ENCODE assay signal across 8 cellular contexts in the genomic region with DNA sequence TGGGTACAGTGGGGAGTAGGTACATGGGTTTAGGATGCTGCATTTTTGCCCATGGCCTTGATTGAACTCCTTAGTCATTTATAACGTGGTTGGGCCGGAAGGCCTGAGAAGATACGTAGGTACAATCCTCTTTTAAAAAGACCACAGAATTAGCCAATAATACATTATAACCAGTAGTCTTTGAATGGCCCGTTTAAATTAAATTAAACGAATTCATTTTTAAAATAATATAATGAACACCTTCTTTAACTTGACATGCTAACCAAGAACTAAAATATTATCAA. TPM values are rescaled to one million over a fixed set of nuclear protein-coding genes. Genes with fewer than 3 reads are reported as not detected.
DNase-seq lines count a peak whose midpoint lies in the region; ATAC-seq and TF ChIP-seq lines count a peak whose summit lies in the region.

No MANE protein-coding gene starts in this region.

- CTCF ChIA-PET in SK-N-SH (lab: Yijun Ruan, JAX), result interaction anchor here (1.2 to 1.8 kb wide), 2 partner anchors 23 to 149 kb away, joined by 3 to 5 read pairs; no protein-coding TSS in a partner anchor

- TF ChIP-seq EP300 in SK-N-SH (IDR thresholded peaks at IDR 0.05; ENCODE audit: borderline replicate concordance in 1 of 2, low read depth in 1 of 2, low read length in 1 of 2), result no peak

- H3K4me3 ChIP-seq in SK-N-SH (ENCODE audit: low read depth in 2 of 2, low read length in 1 of 2) (peak overlapping the region; percentile 87 to 90), fibroblast of the aortic adventitia (ENCODE audit: low read depth, low read length) (peak overlapping the region; percentile 86), prostate gland (peak overlapping the region; percentile 75 to 76)

- H3K9me3 ChIP-seq in SK-N-SH (peaks cover 8% of the 10 kb centered on the region; the same call in 1 of the 2 replicates), prostate gland (no peaks in the 10 kb centered on the region)

- WGBS in SK-N-SH (ENCODE audit: low lambda C conversion rate), result 52% methylated on average over 5 of the region's 5 CpGs
- WGBS in prostate gland, result 4% methylated on average over 5 of the region's 5 CpGs

- H4K20me1 ChIP-seq in SK-N-SH (ENCODE audit: insufficient read depth), result peaks cover 16% of the 10 kb centered on the region

- no peaks in the 10 kb centered on the region for H3K9me2 ChIP-seq in SK-N-SH

- peak overlapping the region; percentile 90 for H3K9ac ChIP-seq in SK-N-SH

- H3K79me2 ChIP-seq in SK-N-SH (ENCODE audit: insufficient read depth), result peaks cover 54% of the 10 kb centered on the region

- POLR2A ChIA-PET in SK-N-SH (lab: Yijun Ruan, JAX), result no interaction called here

- DNase-seq in DMS79 treated with DMSO at 0.1 percent for 48 hours (lab: John Stamatoyannopoulos, UW) (peak; percentile 85), DMS79 (lab: John Stamatoyannopoulos, UW) (no peak), SK-N-SH (no peak), fibroblast of the aortic adventitia (ENCODE audit: low read depth) (no peak), prostate gland (ENCODE audit: low spot score) (no peak), SK-N-DZ (ENCODE audit: low spot score) (no peak)
- no peak for DNase-seq in effector CD4-positive, alpha-beta T cell

- peak overlapping the region; percentile 99 for H2AFZ ChIP-seq in SK-N-SH (ENCODE audit: low read depth)

- no peak for ATAC-seq in HG02678 (IDR thresholded peaks at IDR 0.05; ENCODE audit: unreplicated experiment)

- H3K4me1 ChIP-seq in SK-N-SH (ENCODE audit: control insufficient read depth in 1 of 2, insufficient read depth in 2 of 2, low read depth in 1 of 2, low read length in 1 of 2) (peaks cover 7 to 14% of the 10 kb centered on the region in 2 experiments; a peak in 3 of 4 replicates), prostate gland (replicated peaks) (peaks cover 7% of the 10 kb centered on the region)

- no peak for TF ChIP-seq CTCF in SK-N-SH (IDR thresholded peaks at IDR 0.05)
- TF ChIP-seq CTCF in fibroblast of the aortic adventitia (IDR thresholded peaks at IDR 0.05; ENCODE audit: insufficient read depth, low read length), result no peak
- no peak for TF ChIP-seq CTCF in prostate gland (IDR thresholded peaks at IDR 0.05)

- no peaks in the 10 kb centered on the region for H3K27me3 ChIP-seq in SK-N-SH (ENCODE audit: insufficient read depth)
- no peaks in the 10 kb centered on the region for H3K27me3 ChIP-seq in prostate gland (replicated peaks; ENCODE audit: insufficient read depth)

- intact Hi-C loops in prostate gland (cut with DNase I), result loop anchor here (10.0 kb wide), 1 partner anchor 213 kb away; no protein-coding TSS in a partner anchor

- peak overlapping the region; percentile 75 to 91 for H3K27ac ChIP-seq in SK-N-SH (ENCODE audit: low read depth in 2 of 2, low read length in 1 of 2)
- H3K27ac ChIP-seq in prostate gland, result peak overlapping the region; percentile 79 to 81

- peaks cover 21% of the 10 kb centered on the region for H3F3A ChIP-seq in SK-N-SH (replicated peaks; ENCODE audit: insufficient read depth)

- no peak for TF ChIP-seq POLR2A in prostate gland (IDR thresholded peaks at IDR 0.05)

- H3K4me2 ChIP-seq in SK-N-SH, result peak overlapping the region; percentile 81

- H3K36me3 ChIP-seq in SK-N-SH (replicated peaks in 1 of 2; ENCODE audit: control insufficient read depth in 1 of 2, insufficient read depth in 2 of 2, low read length in 1 of 2) (peaks cover 2 to 6% of the 10 kb centered on the region in 2 experiments), prostate gland (no peaks in the 10 kb centered on the region)

- TF ChIP-seq RAD21 in SK-N-SH (IDR thresholded peaks at IDR 0.05; ENCODE audit: low read length), result no peak

TF ChIP-seq in SK-N-SH, 30 proteins besides CTCF, POLR2A, EP300 and RAD21:
- TF ChIP-seq YY1 (IDR thresholded peaks at IDR 0.05; ENCODE audit: low read depth), result no peak
- TF ChIP-seq ELF1 (IDR thresholded peaks at IDR 0.05), result no peak
- no peak for TF ChIP-seq NRF1 (IDR thresholded peaks at IDR 0.05; ENCODE audit: low read depth, low read length)
- no peak for TF ChIP-seq JUND (IDR thresholded peaks at IDR 0.05)
- TF ChIP-seq, protein P1, sequence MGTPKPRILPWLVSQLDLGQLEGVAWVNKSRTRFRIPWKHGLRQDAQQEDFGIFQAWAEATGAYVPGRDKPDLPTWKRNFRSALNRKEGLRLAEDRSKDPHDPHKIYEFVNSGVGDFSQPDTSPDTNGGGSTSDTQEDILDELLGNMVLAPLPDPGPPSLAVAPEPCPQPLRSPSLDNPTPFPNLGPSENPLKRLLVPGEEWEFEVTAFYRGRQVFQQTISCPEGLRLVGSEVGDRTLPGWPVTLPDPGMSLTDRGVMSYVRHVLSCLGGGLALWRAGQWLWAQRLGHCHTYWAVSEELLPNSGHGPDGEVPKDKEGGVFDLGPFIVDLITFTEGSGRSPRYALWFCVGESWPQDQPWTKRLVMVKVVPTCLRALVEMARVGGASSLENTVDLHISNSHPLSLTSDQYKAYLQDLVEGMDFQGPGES (IDR thresholded peaks at IDR 0.05; ENCODE audit: low read depth, low read length), result no peak
- TF ChIP-seq, protein P2, sequence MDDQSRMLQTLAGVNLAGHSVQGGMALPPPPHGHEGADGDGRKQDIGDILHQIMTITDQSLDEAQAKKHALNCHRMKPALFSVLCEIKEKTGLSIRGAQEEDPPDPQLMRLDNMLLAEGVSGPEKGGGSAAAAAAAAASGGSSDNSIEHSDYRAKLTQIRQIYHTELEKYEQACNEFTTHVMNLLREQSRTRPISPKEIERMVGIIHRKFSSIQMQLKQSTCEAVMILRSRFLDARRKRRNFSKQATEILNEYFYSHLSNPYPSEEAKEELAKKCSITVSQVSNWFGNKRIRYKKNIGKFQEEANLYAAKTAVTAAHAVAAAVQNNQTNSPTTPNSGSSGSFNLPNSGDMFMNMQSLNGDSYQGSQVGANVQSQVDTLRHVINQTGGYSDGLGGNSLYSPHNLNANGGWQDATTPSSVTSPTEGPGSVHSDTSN (IDR thresholded peaks at IDR 0.05), result no peak
- TF ChIP-seq SIN3A (IDR thresholded peaks at IDR 0.05; ENCODE audit: borderline replicate concordance, low read depth, low read length), result no peak
- no peak for TF ChIP-seq SMC3 (IDR thresholded peaks at IDR 0.05; ENCODE audit: low read depth, low read length)
- TF ChIP-seq TAF1 (IDR thresholded peaks at IDR 0.05; ENCODE audit: borderline replicate concordance, low read depth, low read length), result no peak
- no peak for TF ChIP-seq RFX5 (IDR thresholded peaks at IDR 0.05; ENCODE audit: low read length)
- TF ChIP-seq, protein P3, sequence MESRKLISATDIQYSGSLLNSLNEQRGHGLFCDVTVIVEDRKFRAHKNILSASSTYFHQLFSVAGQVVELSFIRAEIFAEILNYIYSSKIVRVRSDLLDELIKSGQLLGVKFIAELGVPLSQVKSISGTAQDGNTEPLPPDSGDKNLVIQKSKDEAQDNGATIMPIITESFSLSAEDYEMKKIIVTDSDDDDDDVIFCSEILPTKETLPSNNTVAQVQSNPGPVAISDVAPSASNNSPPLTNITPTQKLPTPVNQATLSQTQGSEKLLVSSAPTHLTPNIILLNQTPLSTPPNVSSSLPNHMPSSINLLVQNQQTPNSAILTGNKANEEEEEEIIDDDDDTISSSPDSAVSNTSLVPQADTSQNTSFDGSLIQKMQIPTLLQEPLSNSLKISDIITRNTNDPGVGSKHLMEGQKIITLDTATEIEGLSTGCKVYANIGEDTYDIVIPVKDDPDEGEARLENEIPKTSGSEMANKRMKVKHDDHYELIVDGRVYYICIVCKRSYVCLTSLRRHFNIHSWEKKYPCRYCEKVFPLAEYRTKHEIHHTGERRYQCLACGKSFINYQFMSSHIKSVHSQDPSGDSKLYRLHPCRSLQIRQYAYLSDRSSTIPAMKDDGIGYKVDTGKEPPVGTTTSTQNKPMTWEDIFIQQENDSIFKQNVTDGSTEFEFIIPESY (IDR thresholded peaks at IDR 0.05; ENCODE audit: borderline replicate concordance, low read depth), result no peak
- TF ChIP-seq EZH2phosphoT487 (IDR thresholded peaks at IDR 0.05; ENCODE audit: borderline replicate concordance, low read depth), result no peak

RNA-seq across cellular contexts. Expression of a gene that starts 20.1 kb away (rescaled TPM):
- polyA plus RNA-seq in SK-N-SH (2012; rRNA removed), result 61.1 and 87.9 TPM in 2 replicates
- polyA plus RNA-seq in SK-N-SH (2012; cell fraction: cytosol; rRNA removed), result 41.4 and 50.1 TPM in 2 replicates
- polyA plus RNA-seq in SK-N-SH (2012; cell fraction: nucleus; rRNA removed), result 127 and 151 TPM in 2 replicates
- 114 and 115 TPM in 2 replicates for total RNA-seq in fibroblast of the aortic adventitia (ENCODE audit: low replicate concordance)
- total RNA-seq in prostate gland, result 100 to 1,000 TPM in 1 of 2 donors, 10 to 100 TPM in 1; 98.1 to 181 TPM
- polyA plus RNA-seq in SK-N-DZ (2014; cell fraction: cytosol; rRNA removed), result 65.1 and 71.4 TPM in 2 replicates
- 61.7 and 115 TPM in 2 replicates for polyA plus RNA-seq in SK-N-DZ (2014; cell fraction: nucleus; rRNA removed)
